In the genomic region with DNA sequence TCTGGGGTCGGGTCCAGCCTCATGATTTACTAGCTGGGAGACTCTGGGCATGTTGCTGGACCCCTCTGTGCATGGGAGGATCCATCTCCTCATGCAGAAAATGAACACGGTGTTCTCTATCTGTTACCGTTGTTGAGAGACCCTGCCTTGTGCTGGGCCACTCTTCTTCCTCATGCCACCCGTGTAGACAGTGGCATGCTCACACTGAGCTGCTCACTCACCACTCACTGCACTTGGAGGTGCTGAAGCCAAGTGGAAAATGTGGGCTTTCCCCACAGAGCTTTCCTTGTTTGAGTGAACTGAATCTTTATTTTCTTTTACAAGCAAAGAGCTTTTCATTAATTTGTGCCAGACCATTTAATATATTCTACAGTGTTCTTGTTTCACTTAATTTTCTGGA, we compare ENCODE assay signal across 27 cellular contexts.
"Had no signal": no experiment of that assay in that cellular context is flagged by ENCODE, and none has a peak within 500 bp of the region (broad histone marks: within the 10 kb centered on the region; RNA-seq: fewer than 3 reads in every experiment).

No MANE protein-coding gene starts in this region.

- H3K4me1 ChIP-seq: adrenal gland, body of pancreas, colonic mucosa had no signal

- DNase-seq: activated B cell treated with CpG ODN at 0.5 μM for 24 hours; activated CD4-positive, alpha-beta memory T cell treated with anti-CD3 and anti-CD28 coated beads for 36 hours; activated CD4-positive, alpha-beta T cell treated with anti-CD3 and anti-CD28 coated beads for 48 hours; activated CD8-positive, alpha-beta memory T cell treated with anti-CD3 and anti-CD28 coated beads, Interleukin-2, amount 10 ng/mL, durations not matched to agents 7 days and 5 days; activated CD8-positive, alpha-beta memory T cell treated with anti-CD3 and anti-CD28 coated beads, Interleukin-2, amount 50 U/mL, for 4 hours; activated CD8-positive, alpha-beta T cell treated with anti-CD3 and anti-CD28 coated beads, Interleukin-2, amount 10 ng/mL, durations not matched to agents 7 days and 5 days; activated effector memory CD4-positive, alpha-beta T cell treated with anti-CD3 and anti-CD28 coated beads, Interleukin-2, amount 50 U/mL, for 16 hours; activated naive CD4-positive, alpha-beta T cell treated with anti-CD3 and anti-CD28 coated beads for 36 hours; activated naive CD8-positive, alpha-beta T cell treated with anti-CD3 and anti-CD28 coated beads for 36 hours; activated naive CD8-positive, alpha-beta T cell treated with anti-CD3 and anti-CD28 coated beads, Interleukin-2, amount 50 U/mL, for 24 hours; activated T-cell treated with anti-CD3 and anti-CD28 coated beads, Interleukin-2, amount 50 U/mL, for 1 hour; activated T-cell treated with anti-CD3 and anti-CD28 coated beads, Interleukin-2, amount 50 U/mL, for 48 hours; adrenal gland; aorta; body of pancreas; central memory CD4-positive, alpha-beta T cell; cerebellar nuclear complex; colonic mucosa; effector CD8-positive, alpha-beta T cell; foreskin fibroblast; glutamatergic neuron; T-helper 1 cell; T-helper 17 cell; T1000; WERI-Rb-1 had no signal

- H3K27ac ChIP-seq: adrenal gland, body of pancreas, colonic mucosa, WERI-Rb-1 had no signal

- ATAC-seq: activated CD4-positive, CD25-positive, alpha-beta regulatory T cell treated with anti-CD3 and anti-CD28 coated beads, Interleukin-2, amount 50 U/mL, for 24 hours; activated CD8-positive, alpha-beta memory T cell treated with anti-CD3 and anti-CD28 coated beads, Interleukin-2, amount 10 ng/mL, durations not matched to agents 7 days and 5 days; activated CD8-positive, alpha-beta T cell treated with anti-CD3 and anti-CD28 coated beads, Interleukin-2, amount 10 ng/mL, durations not matched to agents 7 days and 5 days; activated naive CD8-positive, alpha-beta T cell treated with anti-CD3 and anti-CD28 coated beads, Interleukin-2, amount 50 U/mL, for 24 hours; body of pancreas; esophagus mucosa; T-helper 17 cell had no signal

- H3K36me3 ChIP-seq: adrenal gland, colonic mucosa, WERI-Rb-1 had no signal

- H3K9me3 ChIP-seq: adrenal gland, body of pancreas, colonic mucosa had no signal

- H3K27me3 ChIP-seq: adrenal gland, body of pancreas, colonic mucosa had no signal

- H3K4me3 ChIP-seq: adrenal gland, body of pancreas, colonic mucosa had no signal
